ENCODE assay signal across 24 cellular contexts in the genomic region with DNA sequence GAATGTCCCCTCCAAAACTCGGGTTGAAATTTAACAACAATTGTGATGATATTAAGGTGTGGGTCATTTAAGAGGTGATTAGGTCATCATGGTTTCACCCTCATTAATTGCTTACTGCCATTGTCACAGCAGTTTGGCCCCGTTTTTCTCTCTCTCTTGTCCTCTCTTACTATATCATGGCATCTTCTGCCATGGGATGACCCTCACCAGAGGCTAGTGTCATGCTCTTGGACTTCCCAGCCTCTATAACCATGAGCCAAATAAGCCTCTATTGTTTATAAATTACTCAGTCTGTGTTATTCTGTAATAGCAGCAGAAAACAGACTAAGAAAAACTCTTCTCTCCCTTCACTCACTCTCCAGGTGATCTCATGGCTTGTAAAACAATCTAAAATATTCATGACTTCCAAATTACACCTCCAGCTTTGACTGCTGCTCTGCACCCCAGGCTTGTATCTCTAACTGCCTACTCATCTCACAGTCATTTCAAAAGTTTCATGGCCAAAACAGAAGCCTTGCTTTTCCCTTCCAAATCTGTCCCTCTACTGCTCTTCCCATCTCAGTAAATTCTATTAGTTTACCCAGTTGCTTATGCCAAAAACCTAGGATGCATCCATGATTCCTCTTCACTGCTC. TPM values are rescaled to one million over a fixed set of nuclear protein-coding genes. Genes with fewer than 3 reads are reported as not detected.
DNase-seq lines count a peak whose midpoint lies in the region; ATAC-seq, FAIRE-seq and TF ChIP-seq lines count a peak whose summit lies in the region.
"Had no signal": no experiment of that assay in that cellular context is flagged by ENCODE, and none has a peak within 500 bp of the region (broad histone marks: within the 10 kb centered on the region; RNA-seq: fewer than 3 reads in every experiment).

No MANE protein-coding gene starts in this region.

- TF ChIP-seq POLR2A in HepG2 (IDR thresholded peaks at IDR 0.05; ENCODE audit: insufficient read depth in 1 of 2, low read depth in 2 of 2, low read length in 2 of 2) (no peak), right lobe of liver (IDR thresholded peaks at IDR 0.05) (no peak), K562 (conservative IDR thresholded peaks at IDR 0.05) (no peak), thyroid gland (IDR thresholded peaks at IDR 0.05) (no peak)

- TF ChIP-seq CTCF in HepG2 (CRISPR knock-in tag; IDR thresholded peaks at IDR 0.05) (no peak), right lobe of liver (IDR thresholded peaks at IDR 0.05) (no peak), K562 (IDR thresholded peaks at IDR 0.05 in 2 of 3, conservative IDR thresholded peaks at IDR 0.05 in 1 of 3; ENCODE audit: insufficient read depth in 2 of 3, low read depth in 1 of 3, low read length in 3 of 3) (no peak), thyroid gland (IDR thresholded peaks at IDR 0.05) (no peak)

- TF ChIP-seq RAD21 in HepG2 (CRISPR knock-in tag; IDR thresholded peaks at IDR 0.05): no peak
- no peak for TF ChIP-seq RAD21 in K562 (CRISPR knock-in tag; conservative IDR thresholded peaks at IDR 0.05 in 1 of 2, IDR thresholded peaks at IDR 0.05 in 1 of 2)

- H3K36me3 ChIP-seq in HepG2 (replicated peaks in 1 of 2; ENCODE audit: control insufficient read depth in 1 of 2, insufficient read depth in 2 of 2, low read length in 2 of 2): no peaks in the 10 kb centered on the region
- no peaks in the 10 kb centered on the region for H3K36me3 ChIP-seq in right lobe of liver
- no peaks in the 10 kb centered on the region for H3K36me3 ChIP-seq in K562 (ENCODE audit: control insufficient read depth, insufficient read depth, low read length)
- no peaks in the 10 kb centered on the region for H3K36me3 ChIP-seq in thyroid gland
- H3K36me3 ChIP-seq: BE2C; BLaER1 treated with 17β-estradiol and CSF1 and Interleukin-3, amounts not matched to agents 10 nM and 100 nM had no signal

- H3K9me3 ChIP-seq in HepG2 (ENCODE audit: low read length) (peaks cover 12% of the 10 kb centered on the region), right lobe of liver (no peaks in the 10 kb centered on the region), K562 (replicated peaks; ENCODE audit: control insufficient read depth, insufficient read depth, low read depth, low read length) (peaks cover 2% of the 10 kb centered on the region; the same call in 1 of the 2 replicates), thyroid gland (no peaks in the 10 kb centered on the region)
- H3K9me3 ChIP-seq: BE2C had no signal

- no peak for ATAC-seq in HepG2
- no peak for ATAC-seq in right lobe of liver
- ATAC-seq in K562: no peak
- ATAC-seq in HG02938 (IDR thresholded peaks at IDR 0.05; ENCODE audit: unreplicated experiment): no peak
- ATAC-seq: A549, GM23338, HCT116 had no signal

- H3K79me2 ChIP-seq in HepG2 (ENCODE audit: insufficient read depth, low read length): no peaks in the 10 kb centered on the region
- no peaks in the 10 kb centered on the region for H3K79me2 ChIP-seq in K562 (ENCODE audit: control insufficient read depth, insufficient read depth, low read length)

- POLR2A ChIA-PET in HepG2 (lab: Yijun Ruan, JAX): no interaction called here
- POLR2A ChIA-PET in K562 (lab: Yijun Ruan, JAX): interaction anchor here (0.7 kb wide), 1 partner anchor 118 kb away, joined by 3 read pairs; no protein-coding TSS in a partner anchor

- intact Hi-C loops in HepG2 (cut with micrococcal nuclease; ENCODE audit: unreplicated experiment): no loop called here
- intact Hi-C loops in right lobe of liver (cut with DNase I): no loop called here
- intact Hi-C loops in K562 (cut with micrococcal nuclease): no loop called here
- intact Hi-C loops in thyroid gland (cut with DNase I): no loop called here

- peaks cover 44% of the 10 kb centered on the region for H3K4me1 ChIP-seq in HepG2 (ENCODE audit: insufficient read depth, low read length)
- H3K4me1 ChIP-seq in right lobe of liver: peaks cover 0 to 10% (median 0%) of the 10 kb centered on the region in 4 donors
- peaks cover 6 to 17% of the 10 kb centered on the region in 2 experiments; a peak in 4 of 5 replicates for H3K4me1 ChIP-seq in K562 (replicated peaks in 1 of 2; ENCODE audit: control insufficient read depth in 2 of 2, insufficient read depth in 2 of 2, low read length in 2 of 2)
- H3K4me1 ChIP-seq in thyroid gland: peaks cover 30 to 38% of the 10 kb centered on the region in 2 donors
- H3K4me1 ChIP-seq: A549, BE2C had no signal

- H3K9me1 ChIP-seq in K562 (ENCODE audit: control insufficient read depth, insufficient read depth, low read length): no peaks in the 10 kb centered on the region

- H2AFZ ChIP-seq in HepG2 (ENCODE audit: low read length): no peak overlapping the region
- H2AFZ ChIP-seq in K562 (ENCODE audit: low read depth, low read length): no peak overlapping the region
- H2AFZ ChIP-seq: GM23338 had no signal

- no TSS peak for BruUV-seq in HepG2 (replicated peaks; lab: Mats Ljungman, UMichigan)
- BruUV-seq in K562 (replicated peaks; lab: Mats Ljungman, UMichigan): no TSS peak

- no peak for FAIRE-seq in HepG2 (lab: Jason Lieb, UNC)
- FAIRE-seq in K562 (lab: Jason Lieb, UNC): no peak
- FAIRE-seq: A549, D721Med, GM12891, GM18507 had no signal

- in situ Hi-C loops in HepG2 (cut with HindIII; ENCODE audit: extremely low pct_ligation_motif_present, low pct_unique_long_range_greater_than_20kb) (no loop called here), K562 (cut with MboI) (no loop called here)

- H3K27me3 ChIP-seq in HepG2 (ENCODE audit: control insufficient read depth in 1 of 2, insufficient read depth in 2 of 2, low read length in 2 of 2) (no peaks in the 10 kb centered on the region), right lobe of liver (no peaks in the 10 kb centered on the region), K562 (ENCODE audit: control insufficient read depth in 2 of 2, insufficient read depth in 2 of 2, low read length in 2 of 2) (no peaks in the 10 kb centered on the region; a peak in 1 of 5 replicates), thyroid gland (no peaks in the 10 kb centered on the region)
- H3K27me3 ChIP-seq: BE2C; BLaER1 treated with 17β-estradiol and CSF1 and Interleukin-3, amounts not matched to agents 10 nM and 100 nM had no signal

- no peak for DNase-seq in HepG2 (ENCODE audit: low spot score)
- DNase-seq in right lobe of liver: no peak
- no peak for DNase-seq in K562 (ENCODE audit: extremely low read depth in 1 of 4, low spot score in 3 of 4)
- DNase-seq in thyroid gland: no peak
- DNase-seq in SHP77 (lab: John Stamatoyannopoulos, UW): no peak
- DNase-seq: 8988T; ACHN; AML-193; BE2C; CD4-positive, alpha-beta T cell; CD8-positive, alpha-beta memory T cell; DMS 273 treated with DMSO at 0.1 percent for 48 hours; DMS79; GF-D8; H9; HFFc6 had no signal

- no peak for TF ChIP-seq EP300 in HepG2 (IDR thresholded peaks at IDR 0.05; ENCODE audit: low read depth in 2 of 2, low read length in 2 of 2)
- no peak for TF ChIP-seq EP300 in HepG2 (CRISPR knock-in tag; IDR thresholded peaks at IDR 0.05; ENCODE audit: borderline replicate concordance)
- no peak for TF ChIP-seq EP300 in K562 (IDR thresholded peaks at IDR 0.05; ENCODE audit: low read length)

- H3K4me3 ChIP-seq in HepG2 (replicated peaks in 1 of 3; ENCODE audit: insufficient read depth in 1 of 3, low read depth in 2 of 3, low read length in 3 of 3): no peak overlapping the region
- H3K4me3 ChIP-seq in right lobe of liver: no peak overlapping the region
- H3K4me3 ChIP-seq in K562: no peak overlapping the region
- H3K4me3 ChIP-seq in thyroid gland (replicated peaks in 1 of 3): no peak overlapping the region
- H3K4me3 ChIP-seq: A549; BLaER1 treated with 17β-estradiol and CSF1 and Interleukin-3, amounts not matched to agents 10 nM and 100 nM; GM23338 had no signal

- H3K4me2 ChIP-seq in HepG2 (ENCODE audit: low read depth, low read length) (no peak overlapping the region), K562 (ENCODE audit: insufficient read depth, low read length) (no peak overlapping the region)
- H3K4me2 ChIP-seq: A549; BLaER1 treated with 17β-estradiol and CSF1 and Interleukin-3, amounts not matched to agents 10 nM and 100 nM; GM23338 had no signal

- H4K20me1 ChIP-seq in HepG2 (ENCODE audit: insufficient read depth, low read length) (no peaks in the 10 kb centered on the region), K562 (replicated peaks; ENCODE audit: control insufficient read depth, insufficient read depth, low read length) (no peaks in the 10 kb centered on the region)
- H4K20me1 ChIP-seq: BLaER1 treated with 17β-estradiol and CSF1 and Interleukin-3, amounts not matched to agents 10 nM and 100 nM had no signal

- CTCF ChIA-PET in HepG2 (lab: Yijun Ruan, JAX; ENCODE audit: low intra/inter-chr PET ratio, low total read pairs): no interaction called here
- CTCF ChIA-PET in K562 (lab: Yijun Ruan, JAX; ENCODE audit: low intra/inter-chr PET ratio): no interaction called here

- no peak overlapping the region for H3K9ac ChIP-seq in HepG2 (ENCODE audit: insufficient read depth, low read depth, low read length)
- no peak overlapping the region for H3K9ac ChIP-seq in K562 (ENCODE audit: insufficient read depth in 1 of 2, low read depth in 2 of 2, low read length in 2 of 2)
- H3K9ac ChIP-seq: BLaER1 treated with 17β-estradiol and CSF1 and Interleukin-3, amounts not matched to agents 10 nM and 100 nM had no signal

- H3K27ac ChIP-seq in HepG2 (ENCODE audit: extremely low read length, insufficient read depth, low read length) (no peak overlapping the region), right lobe of liver (no peak overlapping the region), K562 (ENCODE audit: extremely low read depth, low read depth, low read length) (no peak overlapping the region), thyroid gland (peak overlapping the region; percentile 50 to 80 (median 79))
- H3K27ac ChIP-seq: A549; BLaER1 treated with 17β-estradiol and CSF1 and Interleukin-3, amounts not matched to agents 10 nM and 100 nM had no signal

- 19% methylated on average over 2 of the region's 2 CpGs for WGBS in HepG2 (ENCODE audit: low lambda C conversion rate)
- WGBS in right lobe of liver (ENCODE audit: insufficient coverage, low coverage, low lambda C conversion rate, missing lambda C conversion rate): 59% methylated on average over 2 of the region's 2 CpGs
- 0% methylated on average over 2 of the region's 2 CpGs for WGBS in K562 (ENCODE audit: insufficient coverage, low coverage, missing lambda C conversion rate)
- 62 to 78% methylated on average over 2 of the region's 2 CpGs for WGBS in thyroid gland, 2 donors

RNA-seq across cellular contexts. Expression of gene FAM76A, which starts 9.4 kb away (rescaled TPM):
- total RNA-seq in HepG2 (2016; rRNA removed; fragmentation: Illumina TruSeq; extraction: Trizol): 15.7 and 18.8 TPM in 2 replicates
- total RNA-seq in HepG2 (2016; cell fraction: cytosol; rRNA removed; fragmentation: Illumina TruSeq; extraction: Trizol; ENCODE audit: low read depth): 4.5 and 5.0 TPM in 2 replicates
- total RNA-seq in HepG2 (2016; cell fraction: insoluble cytoplasmic fraction; rRNA removed; fragmentation: Illumina TruSeq; extraction: Trizol): 15.9 and 19.6 TPM in 2 replicates
- 11.5 and 13.7 TPM in 2 replicates for total RNA-seq in HepG2 (2016; cell fraction: membrane; rRNA removed; fragmentation: Illumina TruSeq; extraction: Trizol)
- 9.9 and 11.7 TPM in 2 replicates for total RNA-seq in HepG2 (2016; cell fraction: nucleus; rRNA removed; fragmentation: Illumina TruSeq; extraction: Trizol)
- 4.2 and 4.6 TPM in 2 replicates for polyA plus RNA-seq in HepG2 (2011; rRNA removed)
- 2.1 and 3.9 TPM in 2 replicates for polyA plus RNA-seq in HepG2 (2011; cell fraction: cytosol; rRNA removed)
- polyA plus RNA-seq in HepG2 (2011; cell fraction: nucleus; rRNA removed): 4.1 and 5.8 TPM in 2 replicates
- polyA plus RNA-seq in HepG2 (2012): 4.9 and 5.9 TPM in 2 replicates
- 1.9 and 2.3 TPM in 2 replicates for polyA plus RNA-seq in HepG2 (2016; cell fraction: cytosol; fragmentation: Illumina TruSeq; extraction: Trizol; ENCODE audit: low read depth)
- 11.7 and 12.5 TPM in 2 replicates for polyA plus RNA-seq in HepG2 (2016; cell fraction: insoluble cytoplasmic fraction; fragmentation: Illumina TruSeq; extraction: Trizol; ENCODE audit: low read depth)
- 2.9 and 4.4 TPM in 2 replicates for polyA plus RNA-seq in HepG2 (2016; cell fraction: membrane; fragmentation: Illumina TruSeq; extraction: Trizol; ENCODE audit: low read depth)
- 14.7 and 19.0 TPM in 2 replicates for polyA plus RNA-seq in HepG2 (2016; cell fraction: nucleus; fragmentation: Illumina TruSeq; extraction: Trizol; ENCODE audit: insufficient read depth, low read depth)
- polyA minus RNA-seq in HepG2 (2011; rRNA and poly(A)+ RNA removed; ENCODE audit: low replicate concordance): 4.4 and 5.1 TPM in 2 replicates
- 5.9 and 8.0 TPM in 2 replicates for polyA minus RNA-seq in HepG2 (2011; cell fraction: cytosol; rRNA and poly(A)+ RNA removed)
- polyA minus RNA-seq in HepG2 (2011; cell fraction: nucleus; rRNA and poly(A)+ RNA removed): 10.9 and 18.0 TPM in 2 replicates
- 1 to 10 TPM; 3.5 to 7.4 (median 4.9) TPM for total RNA-seq in right lobe of liver
- total RNA-seq in K562 (2011; cell fraction: chromatin; rRNA removed; ENCODE audit: low replicate concordance): 12.3 and 13.2 TPM in 2 replicates
- 6.0 and 6.4 TPM in 2 replicates for total RNA-seq in K562 (2011; cell fraction: nucleolus; rRNA removed)
- total RNA-seq in K562 (2011; cell fraction: nucleoplasm; rRNA removed): 10.6 and 13.1 TPM in 2 replicates
- total RNA-seq in K562 (2014; rRNA removed): 14.3 and 14.6 TPM in 2 replicates
- 13.0 and 16.4 TPM in 2 replicates for total RNA-seq in K562 (2014; rRNA removed; fragmentation: Illumina TruSeq; extraction: Trizol)
- total RNA-seq in K562 (2015; rRNA removed; fragmentation: Illumina TruSeq; extraction: Trizol): 11.9 and 13.1 TPM in 2 replicates
- total RNA-seq in K562 (2021): 10.8 and 12.4 TPM in 2 replicates
- polyA plus RNA-seq in K562 (2011; rRNA removed): 9.7 and 11.0 TPM in 2 replicates
- polyA plus RNA-seq in K562 (2011; cell fraction: cytosol; rRNA removed): 2.8 and 5.7 TPM in 2 replicates
- 8.8 and 11.1 TPM in 2 replicates for polyA plus RNA-seq in K562 (2011; cell fraction: nucleus; rRNA removed)
- 7.7 and 8.6 TPM in 2 replicates for polyA plus RNA-seq in K562 (2012)
- polyA plus RNA-seq in K562 (2014; fragmentation: Illumina TruSeq; extraction: Trizol): 7.8 and 11.3 TPM in 2 replicates
- polyA plus RNA-seq in K562 (2014; fragmentation: Nextera tagmentation; extraction: Ambion mirVana): 10 to 100 TPM in 1 of 2 experiments, 1 to 10 TPM in 1; 9.5 to 14.6 TPM
- polyA plus RNA-seq in K562 (2014; rRNA removed): 11.4 and 13.6 TPM in 2 replicates
- polyA minus RNA-seq in K562 (2011; rRNA and poly(A)+ RNA removed): 14.6 and 19.8 TPM in 2 replicates
- polyA minus RNA-seq in K562 (2011; cell fraction: cytosol; rRNA and poly(A)+ RNA removed): 2.8 and 12.1 TPM in 2 replicates
- 5.1 and 11.2 TPM in 2 replicates for polyA minus RNA-seq in K562 (2011; cell fraction: nucleus; rRNA and poly(A)+ RNA removed)
- 10 to 100 TPM; 23.7 to 32.6 (median 30.7) TPM for total RNA-seq in thyroid gland

RNA-seq across cellular contexts. Expression of gene IFI6, which starts 44.4 kb away (rescaled TPM):
- total RNA-seq in HepG2 (2016; rRNA removed; fragmentation: Illumina TruSeq; extraction: Trizol) (6.1 and 13.2 TPM in 2 replicates), right lobe of liver (10 to 100 TPM in 5 of 6 experiments, 1 to 10 TPM in 1; 9.5 to 45.7 (median 33.2) TPM), K562 (2014; rRNA removed) (4.5 and 4.7 TPM in 2 replicates), K562 (2014; rRNA removed; fragmentation: Illumina TruSeq; extraction: Trizol) (0.99 and 1.0 TPM in 2 replicates), K562 (2015; rRNA removed; fragmentation: Illumina TruSeq; extraction: Trizol) (1.6 and 2.2 TPM in 2 replicates), K562 (2021) (3.8 and 5.0 TPM in 2 replicates), thyroid gland (100 to 1,000 TPM; 120 to 174 (median 150) TPM)
- 2.7 and 3.0 TPM in 2 replicates for total RNA-seq in HepG2 (2016; cell fraction: cytosol; rRNA removed; fragmentation: Illumina TruSeq; extraction: Trizol; ENCODE audit: low read depth)
- 7.4 and 12.7 TPM in 2 replicates for total RNA-seq in HepG2 (2016; cell fraction: insoluble cytoplasmic fraction; rRNA removed; fragmentation: Illumina TruSeq; extraction: Trizol)
- 3.2 and 3.3 TPM in 2 replicates for total RNA-seq in HepG2 (2016; cell fraction: membrane; rRNA removed; fragmentation: Illumina TruSeq; extraction: Trizol)
- total RNA-seq in HepG2 (2016; cell fraction: nucleus; rRNA removed; fragmentation: Illumina TruSeq; extraction: Trizol): 8.4 and 10.6 TPM in 2 replicates
- polyA plus RNA-seq in HepG2 (2011; rRNA removed) (12.9 and 21.8 TPM in 2 replicates), K562 (2011; rRNA removed) (2.0 and 2.7 TPM in 2 replicates), K562 (2014; fragmentation: Illumina TruSeq; extraction: Trizol) (2.4 and 2.9 TPM in 2 replicates), K562 (2014; fragmentation: Nextera tagmentation; extraction: Ambion mirVana) (under 1 TPM; 0.17 to 0.76 TPM), K562 (2014; rRNA removed) (4.0 and 4.4 TPM in 2 replicates)
- 18.2 and 23.3 TPM in 2 replicates for polyA plus RNA-seq in HepG2 (2011; cell fraction: cytosol; rRNA removed)
- polyA plus RNA-seq in HepG2 (2011; cell fraction: nucleus; rRNA removed): 6.3 and 11.3 TPM in 2 replicates
- polyA plus RNA-seq in HepG2 (2012): 10.8 and 16.9 TPM in 2 replicates
- polyA plus RNA-seq in HepG2 (2016; cell fraction: cytosol; fragmentation: Illumina TruSeq; extraction: Trizol; ENCODE audit: low read depth): 2.0 and 3.3 TPM in 2 replicates
- polyA plus RNA-seq in HepG2 (2016; cell fraction: insoluble cytoplasmic fraction; fragmentation: Illumina TruSeq; extraction: Trizol; ENCODE audit: low read depth): 5.6 and 6.9 TPM in 2 replicates
- 3.2 and 3.9 TPM in 2 replicates for polyA plus RNA-seq in HepG2 (2016; cell fraction: membrane; fragmentation: Illumina TruSeq; extraction: Trizol; ENCODE audit: low read depth)
- 12.0 and 16.6 TPM in 2 replicates for polyA plus RNA-seq in HepG2 (2016; cell fraction: nucleus; fragmentation: Illumina TruSeq; extraction: Trizol; ENCODE audit: insufficient read depth, low read depth)
- 7.1 and 42.2 TPM in 2 replicates for polyA minus RNA-seq in HepG2 (2011; rRNA and poly(A)+ RNA removed; ENCODE audit: low replicate concordance)
- polyA minus RNA-seq in HepG2 (2011; cell fraction: cytosol; rRNA and poly(A)+ RNA removed): 4.4 and 7.3 TPM in 2 replicates
- 1.3 and 1.4 TPM in 2 replicates for polyA minus RNA-seq in HepG2 (2011; cell fraction: nucleus; rRNA and poly(A)+ RNA removed)
- 0.67 TPM in 1 of 2 replicates, not detected in the other for total RNA-seq in K562 (2011; cell fraction: chromatin; rRNA removed; ENCODE audit: low replicate concordance)
- 2.6 and 3.8 TPM in 2 replicates for total RNA-seq in K562 (2011; cell fraction: nucleolus; rRNA removed)
- total RNA-seq in K562 (2011; cell fraction: nucleoplasm; rRNA removed): 1.1 and 2.4 TPM in 2 replicates
- polyA plus RNA-seq in K562 (2011; cell fraction: cytosol; rRNA removed): 3.4 and 3.9 TPM in 2 replicates
- 0.55 and 1.0 TPM in 2 replicates for polyA plus RNA-seq in K562 (2011; cell fraction: nucleus; rRNA removed)
- 8.1 and 10.3 TPM in 2 replicates for polyA plus RNA-seq in K562 (2012)
- polyA minus RNA-seq in K562 (2011; rRNA and poly(A)+ RNA removed): 0.60 TPM in 1 of 2 replicates, not detected in the other
- 1.4 and 2.8 TPM in 2 replicates for polyA minus RNA-seq in K562 (2011; cell fraction: cytosol; rRNA and poly(A)+ RNA removed)
- not detected in 2 replicates for polyA minus RNA-seq in K562 (2011; cell fraction: nucleus; rRNA and poly(A)+ RNA removed)

RNA-seq across cellular contexts. Expression of gene STX12, which starts 56.6 kb away (rescaled TPM):
- 16.3 and 19.7 TPM in 2 replicates for total RNA-seq in HepG2 (2016; rRNA removed; fragmentation: Illumina TruSeq; extraction: Trizol)
- total RNA-seq in HepG2 (2016; cell fraction: cytosol; rRNA removed; fragmentation: Illumina TruSeq; extraction: Trizol; ENCODE audit: low read depth): 3.5 and 6.0 TPM in 2 replicates
- total RNA-seq in HepG2 (2016; cell fraction: insoluble cytoplasmic fraction; rRNA removed; fragmentation: Illumina TruSeq; extraction: Trizol): 15.4 and 19.3 TPM in 2 replicates
- total RNA-seq in HepG2 (2016; cell fraction: membrane; rRNA removed; fragmentation: Illumina TruSeq; extraction: Trizol): 9.4 and 9.7 TPM in 2 replicates
- total RNA-seq in HepG2 (2016; cell fraction: nucleus; rRNA removed; fragmentation: Illumina TruSeq; extraction: Trizol): 10.7 and 14.4 TPM in 2 replicates
- polyA plus RNA-seq in HepG2 (2011; rRNA removed): 6.3 and 9.0 TPM in 2 replicates
- 3.5 and 5.7 TPM in 2 replicates for polyA plus RNA-seq in HepG2 (2011; cell fraction: cytosol; rRNA removed)
- polyA plus RNA-seq in HepG2 (2011; cell fraction: nucleus; rRNA removed): 8.7 and 14.1 TPM in 2 replicates
- polyA plus RNA-seq in HepG2 (2012): 11.4 and 13.1 TPM in 2 replicates
- polyA plus RNA-seq in HepG2 (2016; cell fraction: cytosol; fragmentation: Illumina TruSeq; extraction: Trizol; ENCODE audit: low read depth): 1.6 and 1.8 TPM in 2 replicates
- 18.0 and 18.9 TPM in 2 replicates for polyA plus RNA-seq in HepG2 (2016; cell fraction: insoluble cytoplasmic fraction; fragmentation: Illumina TruSeq; extraction: Trizol; ENCODE audit: low read depth)
- 4.6 and 5.0 TPM in 2 replicates for polyA plus RNA-seq in HepG2 (2016; cell fraction: membrane; fragmentation: Illumina TruSeq; extraction: Trizol; ENCODE audit: low read depth)
- 21.7 and 23.0 TPM in 2 replicates for polyA plus RNA-seq in HepG2 (2016; cell fraction: nucleus; fragmentation: Illumina TruSeq; extraction: Trizol; ENCODE audit: insufficient read depth, low read depth)
- 1.8 and 4.2 TPM in 2 replicates for polyA minus RNA-seq in HepG2 (2011; rRNA and poly(A)+ RNA removed; ENCODE audit: low replicate concordance)
- 4.3 and 9.0 TPM in 2 replicates for polyA minus RNA-seq in HepG2 (2011; cell fraction: cytosol; rRNA and poly(A)+ RNA removed)
- polyA minus RNA-seq in HepG2 (2011; cell fraction: nucleus; rRNA and poly(A)+ RNA removed): 14.3 and 21.3 TPM in 2 replicates
- 10 to 100 TPM; 15.2 to 32.7 (median 19.5) TPM for total RNA-seq in right lobe of liver
- 38.9 and 95.6 TPM in 2 replicates for total RNA-seq in K562 (2011; cell fraction: chromatin; rRNA removed; ENCODE audit: low replicate concordance)
- total RNA-seq in K562 (2011; cell fraction: nucleolus; rRNA removed): 20.0 and 21.6 TPM in 2 replicates
- 42.5 and 46.3 TPM in 2 replicates for total RNA-seq in K562 (2011; cell fraction: nucleoplasm; rRNA removed)
- total RNA-seq in K562 (2014; rRNA removed): 18.2 and 27.2 TPM in 2 replicates
- 27.1 and 31.5 TPM in 2 replicates for total RNA-seq in K562 (2014; rRNA removed; fragmentation: Illumina TruSeq; extraction: Trizol)
- 24.7 and 25.7 TPM in 2 replicates for total RNA-seq in K562 (2015; rRNA removed; fragmentation: Illumina TruSeq; extraction: Trizol)
- 23.1 and 23.8 TPM in 2 replicates for total RNA-seq in K562 (2021)
- polyA plus RNA-seq in K562 (2011; rRNA removed): 18.4 and 24.4 TPM in 2 replicates
- polyA plus RNA-seq in K562 (2011; cell fraction: cytosol; rRNA removed): 9.6 and 15.1 TPM in 2 replicates
- 23.7 and 41.6 TPM in 2 replicates for polyA plus RNA-seq in K562 (2011; cell fraction: nucleus; rRNA removed)
- 14.9 and 21.8 TPM in 2 replicates for polyA plus RNA-seq in K562 (2012)
- polyA plus RNA-seq in K562 (2014; fragmentation: Illumina TruSeq; extraction: Trizol): 26.9 and 31.3 TPM in 2 replicates
- 10 to 100 TPM; 23.1 to 27.4 TPM for polyA plus RNA-seq in K562 (2014; fragmentation: Nextera tagmentation; extraction: Ambion mirVana)
- 16.9 and 18.6 TPM in 2 replicates for polyA plus RNA-seq in K562 (2014; rRNA removed)
- 20.1 and 32.5 TPM in 2 replicates for polyA minus RNA-seq in K562 (2011; rRNA and poly(A)+ RNA removed)
- 9.1 and 14.3 TPM in 2 replicates for polyA minus RNA-seq in K562 (2011; cell fraction: cytosol; rRNA and poly(A)+ RNA removed)
- polyA minus RNA-seq in K562 (2011; cell fraction: nucleus; rRNA and poly(A)+ RNA removed): 12.3 and 14.1 TPM in 2 replicates
- total RNA-seq in thyroid gland: 100 to 1,000 TPM; 169 to 265 (median 221) TPM

Comparison
In these comparisons a context has a peak if more than half of its experiments do, and no peak if none do; other contexts are left out.
1. H3K27ac ChIP-seq: peak in thyroid gland (3 of 3); none in HepG2 (single experiment), right lobe of liver (0 of 3) and K562 (single experiment).